Comparison of ENCODE assay signal across 8 cellular contexts in genomic region chr12:64221656-64222010, GRCh38. TPM values are rescaled to one million over a fixed set of nuclear protein-coding genes. Genes with fewer than 3 reads are reported as not detected.
A peak's percentile ranks its signal among the peaks of the same experiment; 100 is the strongest.
DNase-seq lines count a peak whose midpoint lies in the region; ATAC-seq and TF ChIP-seq lines count a peak whose summit lies in the region.

No MANE protein-coding gene starts in this region.

- H3K27ac Mint-ChIP-seq in activated naive CD4-positive, alpha-beta T cell treated with anti-CD3 and anti-CD28 coated beads for 36 hours: peak overlapping the region; percentile 91

- H3K4me3 ChIP-seq in HUES48 (ENCODE audit: low read depth, low read length): peak overlapping the region; percentile 94
- H3K4me3 ChIP-seq in OCI-LY3 (ENCODE audit: low read length): peak overlapping the region; percentile 97
- H3K4me3 ChIP-seq in neutrophil (ENCODE audit: low read depth in 1 of 2, low read length in 1 of 2): peak overlapping the region; percentile 75 to 84
- H3K4me3 ChIP-seq in thoracic aorta: peak overlapping the region; percentile 87

- H3K9ac ChIP-seq in HUES48 (ENCODE audit: low read depth, low read length) (peak overlapping the region; percentile 96), OCI-LY3 (ENCODE audit: low read length) (peak overlapping the region; percentile 84)

- H3K9me3 ChIP-seq in HUES48 (ENCODE audit: control insufficient read depth, insufficient read depth, low read length) (no peaks in the 10 kb centered on the region), OCI-LY3 (ENCODE audit: insufficient read depth, low read length) (no peaks in the 10 kb centered on the region), neutrophil (no peaks in the 10 kb centered on the region), thoracic aorta (no peaks in the 10 kb centered on the region)

- DNase-seq in DMS114 treated with DMSO at 0.1 percent for 48 hours (lab: John Stamatoyannopoulos, UW; ENCODE audit: unreplicated experiment) (peak; percentile 88), globus pallidus (ENCODE audit: low spot score) (peak; percentile 86), thoracic aorta (ENCODE audit: low spot score) (peak; percentile 79)
- DNase-seq in activated naive CD4-positive, alpha-beta T cell treated with anti-CD3 and anti-CD28 coated beads for 36 hours: peak; percentile 60

- peak overlapping the region; percentile 91 for H3K27ac ChIP-seq in HUES48 (ENCODE audit: low read depth, low read length)
- H3K27ac ChIP-seq in OCI-LY3 (ENCODE audit: low read length): peak overlapping the region; percentile 51
- peak overlapping the region; percentile 70 for H3K27ac ChIP-seq in neutrophil
- H3K27ac ChIP-seq in thoracic aorta: peak overlapping the region; percentile 85 to 90

- H3K27me3 ChIP-seq in HUES48 (ENCODE audit: control insufficient read depth, insufficient read depth, low read length) (no peaks in the 10 kb centered on the region), OCI-LY3 (ENCODE audit: low read depth, low read length) (no peaks in the 10 kb centered on the region), neutrophil (peaks cover 4% of the 10 kb centered on the region), thoracic aorta (replicated peaks; ENCODE audit: insufficient read depth) (no peaks in the 10 kb centered on the region)

- intact Hi-C loops in activated naive CD4-positive, alpha-beta T cell treated with anti-CD3 and anti-CD28 coated beads for 36 hours (cut with micrococcal nuclease): loop anchor here (1.0 to 5.0 kb wide), 6 partner anchors 183 to 946 kb away; partner anchors contain the start of genes LEMD3, SRGAP1, TBK1 and XPOT

- H3K36me3 ChIP-seq in HUES48 (ENCODE audit: control insufficient read depth, insufficient read depth, low read length): no peaks in the 10 kb centered on the region
- H3K36me3 ChIP-seq in OCI-LY3 (replicated peaks; ENCODE audit: low read depth, low read length): no peaks in the 10 kb centered on the region
- H3K36me3 ChIP-seq in neutrophil: no peaks in the 10 kb centered on the region
- no peaks in the 10 kb centered on the region for H3K36me3 ChIP-seq in thoracic aorta

- no peaks in the 10 kb centered on the region for H3K9me3 Mint-ChIP-seq in activated naive CD4-positive, alpha-beta T cell treated with anti-CD3 and anti-CD28 coated beads for 36 hours

- H3K27me3 Mint-ChIP-seq in activated naive CD4-positive, alpha-beta T cell treated with anti-CD3 and anti-CD28 coated beads for 36 hours (ENCODE audit: low read depth): no peaks in the 10 kb centered on the region

- CTCF ChIA-PET in activated naive CD4-positive, alpha-beta T cell treated with anti-CD3 and anti-CD28 coated beads for 36 hours (lab: Charles Lee): no interaction called here

- H3K4me1 ChIP-seq in HUES48 (ENCODE audit: control insufficient read depth, insufficient read depth, low read length): peaks cover 34% of the 10 kb centered on the region
- peaks cover 27% of the 10 kb centered on the region for H3K4me1 ChIP-seq in OCI-LY3 (ENCODE audit: low read length)
- peaks cover 8 to 11% of the 10 kb centered on the region in 2 experiments for H3K4me1 ChIP-seq in neutrophil (ENCODE audit: control insufficient read depth in 1 of 2, insufficient read depth in 1 of 2, low read depth in 1 of 2, low read length in 1 of 2)
- H3K4me1 ChIP-seq in thoracic aorta (ENCODE audit: control insufficient read depth in 1 of 2, low read depth in 2 of 2): peaks cover 4 to 6% of the 10 kb centered on the region in 2 donors

- no peak for TF ChIP-seq CTCF in OCI-LY3 (IDR thresholded peaks at IDR 0.05; ENCODE audit: low read depth, low read length)
- TF ChIP-seq CTCF in neutrophil (IDR thresholded peaks at IDR 0.05): no peak
- TF ChIP-seq CTCF in thoracic aorta (IDR thresholded peaks at IDR 0.05): no peak

- peak overlapping the region; percentile 87 for H2AFZ ChIP-seq in OCI-LY3 (ENCODE audit: low read depth, low read length)

- H3K36me3 Mint-ChIP-seq in activated naive CD4-positive, alpha-beta T cell treated with anti-CD3 and anti-CD28 coated beads for 36 hours (ENCODE audit: low read depth): peaks cover 4% of the 10 kb centered on the region

- H3K4me2 ChIP-seq in OCI-LY3 (ENCODE audit: low read length): peak overlapping the region; percentile 93

- no peaks in the 10 kb centered on the region for H4K20me1 ChIP-seq in OCI-LY3 (ENCODE audit: insufficient read depth, low read length)

- H3K79me2 ChIP-seq in OCI-LY3 (ENCODE audit: low read length): peaks cover 27% of the 10 kb centered on the region

- peak; percentile 26 for ATAC-seq in GM21526 (IDR thresholded peaks at IDR 0.05; ENCODE audit: low FRiP score, unreplicated experiment)
- peak; percentile 77 for ATAC-seq in thoracic aorta (ENCODE audit: insufficient number of reproducible peaks, low FRiP score, low read depth)

- H3K4me1 Mint-ChIP-seq in activated naive CD4-positive, alpha-beta T cell treated with anti-CD3 and anti-CD28 coated beads for 36 hours (ENCODE audit: low read depth): peaks cover 26% of the 10 kb centered on the region

- peak overlapping the region; percentile 92 for H3K4me3 Mint-ChIP-seq in activated naive CD4-positive, alpha-beta T cell treated with anti-CD3 and anti-CD28 coated beads for 36 hours

RNA-seq across cellular contexts. Expression of gene KICS2, which starts 0.5 kb away (rescaled TPM):
- 10 to 100 TPM; 13.3 to 15.6 TPM for total RNA-seq in activated naive CD4-positive, alpha-beta T cell treated with anti-CD3 and anti-CD28 coated beads for 36 hours
- total RNA-seq in thoracic aorta: 1 to 10 TPM; 3.1 to 5.7 TPM

Comparison
In these comparisons a context has a peak if more than half of its experiments do, and no peak if none do; other contexts are left out.
1. Peak in every context shown above with its lines: DNase-seq, ATAC-seq, H3K4me3 ChIP-seq and H3K27ac ChIP-seq.